Comparison of ENCODE assay signal across 1 cellular context in genomic region chr2:230184727-230185578, GRCh38.
TF ChIP-seq lines count a peak whose summit lies in the region.

No MANE protein-coding gene starts in this region.

TF ChIP-seq in HepG2, 621 proteins besides CTCF, POLR2A, EP300 and RAD21:
- no peak for TF ChIP-seq ZNF615 (CRISPR knock-in tag; IDR thresholded peaks at IDR 0.05; ENCODE audit: borderline replicate concordance)
- TF ChIP-seq CBX2 (IDR thresholded peaks at IDR 0.05; ENCODE audit: low read depth, low read length): no peak
- no peak for TF ChIP-seq CBX2 (CRISPR knock-in tag; IDR thresholded peaks at IDR 0.05; ENCODE audit: low read depth)
- TF ChIP-seq ZSCAN31 (CRISPR knock-in tag; IDR thresholded peaks at IDR 0.05; ENCODE audit: low read depth): no peak
- TF ChIP-seq ZNF773 (CRISPR knock-in tag; IDR thresholded peaks at IDR 0.05; ENCODE audit: borderline replicate concordance): no peak
- no peak for TF ChIP-seq SP5 (CRISPR knock-in tag; IDR thresholded peaks at IDR 0.05; ENCODE audit: borderline replicate concordance, low read depth)
- no peak for TF ChIP-seq ZKSCAN5 (CRISPR knock-in tag; IDR thresholded peaks at IDR 0.05)
- TF ChIP-seq GPBP1L1 (CRISPR knock-in tag; IDR thresholded peaks at IDR 0.05): no peak
- no peak for TF ChIP-seq YEATS2 (CRISPR knock-in tag; IDR thresholded peaks at IDR 0.05; ENCODE audit: borderline replicate concordance)
- TF ChIP-seq ELF1 (CRISPR knock-in tag; IDR thresholded peaks at IDR 0.05): no peak
- no peak for TF ChIP-seq PLRG1 (conservative IDR thresholded peaks at IDR 0.05)
- TF ChIP-seq PAF1 (CRISPR knock-in tag; IDR thresholded peaks at IDR 0.05): no peak
- no peak for TF ChIP-seq ZNF441 (CRISPR knock-in tag; IDR thresholded peaks at IDR 0.05; ENCODE audit: borderline replicate concordance)
- no peak for TF ChIP-seq HOXA5 (CRISPR knock-in tag; IDR thresholded peaks at IDR 0.05)
- TF ChIP-seq ZNF124 (CRISPR knock-in tag; IDR thresholded peaks at IDR 0.05): no peak
- no peak for TF ChIP-seq IKZF5 (CRISPR knock-in tag; IDR thresholded peaks at IDR 0.05)
- TF ChIP-seq KIAA2018 (CRISPR knock-in tag; IDR thresholded peaks at IDR 0.05; ENCODE audit: borderline replicate concordance): no peak
- no peak for TF ChIP-seq ZNF652 (CRISPR knock-in tag; IDR thresholded peaks at IDR 0.05; ENCODE audit: borderline replicate concordance, low read depth)
- no peak for TF ChIP-seq YY1 (IDR thresholded peaks at IDR 0.05; ENCODE audit: insufficient read depth, insufficient replicate concordance, low read depth, low read length)
